In the genomic region with DNA sequence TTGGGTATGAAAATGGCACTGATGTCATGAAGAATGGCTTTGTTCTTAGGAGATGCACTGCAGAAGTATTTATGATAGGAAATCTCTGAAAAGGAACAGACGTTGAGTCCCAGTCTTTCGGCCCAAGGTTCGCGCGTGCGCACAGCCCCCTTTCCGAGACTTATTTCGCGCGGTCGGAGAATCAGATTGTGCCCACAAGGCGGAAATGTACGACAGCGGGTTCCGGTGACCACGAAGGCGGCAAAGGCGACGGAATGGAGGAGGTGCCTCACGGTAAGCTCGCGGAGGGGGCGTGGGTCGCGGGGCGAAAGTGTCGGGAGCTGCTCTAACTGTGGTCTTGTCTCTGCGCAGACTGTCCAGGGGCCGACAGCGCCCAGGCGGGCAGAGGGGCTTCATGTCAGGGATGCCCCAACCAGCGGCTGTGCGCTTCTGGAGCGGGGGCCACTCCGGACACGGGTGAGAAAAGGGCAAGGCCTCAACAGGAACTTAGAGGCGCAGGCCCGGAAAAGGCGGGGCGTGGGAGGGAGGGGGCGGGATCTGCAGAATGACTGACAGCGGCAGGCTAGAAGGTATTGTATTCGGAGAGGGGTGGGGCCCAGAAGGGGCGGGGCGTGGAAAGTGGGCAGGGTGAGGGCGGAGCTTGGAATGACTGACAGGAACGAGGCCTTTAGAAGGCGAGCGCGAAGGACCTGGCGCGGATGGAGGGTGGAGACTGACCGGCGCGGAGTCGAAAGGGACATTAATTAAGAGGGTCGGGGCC, we compare ENCODE assay signal across 1 cellular context.
TF ChIP-seq lines count a peak whose summit lies in the region.

A gene (plus strand): TSS at position 233 of the 760 bp plus-strand sequence. CDS start 22 bp downstream, at position 255.

TF ChIP-seq in WTC11, 78 proteins besides CTCF, POLR2A, EP300 and RAD21 (continued from another document and continues in another):
- TF ChIP-seq, protein P1, sequence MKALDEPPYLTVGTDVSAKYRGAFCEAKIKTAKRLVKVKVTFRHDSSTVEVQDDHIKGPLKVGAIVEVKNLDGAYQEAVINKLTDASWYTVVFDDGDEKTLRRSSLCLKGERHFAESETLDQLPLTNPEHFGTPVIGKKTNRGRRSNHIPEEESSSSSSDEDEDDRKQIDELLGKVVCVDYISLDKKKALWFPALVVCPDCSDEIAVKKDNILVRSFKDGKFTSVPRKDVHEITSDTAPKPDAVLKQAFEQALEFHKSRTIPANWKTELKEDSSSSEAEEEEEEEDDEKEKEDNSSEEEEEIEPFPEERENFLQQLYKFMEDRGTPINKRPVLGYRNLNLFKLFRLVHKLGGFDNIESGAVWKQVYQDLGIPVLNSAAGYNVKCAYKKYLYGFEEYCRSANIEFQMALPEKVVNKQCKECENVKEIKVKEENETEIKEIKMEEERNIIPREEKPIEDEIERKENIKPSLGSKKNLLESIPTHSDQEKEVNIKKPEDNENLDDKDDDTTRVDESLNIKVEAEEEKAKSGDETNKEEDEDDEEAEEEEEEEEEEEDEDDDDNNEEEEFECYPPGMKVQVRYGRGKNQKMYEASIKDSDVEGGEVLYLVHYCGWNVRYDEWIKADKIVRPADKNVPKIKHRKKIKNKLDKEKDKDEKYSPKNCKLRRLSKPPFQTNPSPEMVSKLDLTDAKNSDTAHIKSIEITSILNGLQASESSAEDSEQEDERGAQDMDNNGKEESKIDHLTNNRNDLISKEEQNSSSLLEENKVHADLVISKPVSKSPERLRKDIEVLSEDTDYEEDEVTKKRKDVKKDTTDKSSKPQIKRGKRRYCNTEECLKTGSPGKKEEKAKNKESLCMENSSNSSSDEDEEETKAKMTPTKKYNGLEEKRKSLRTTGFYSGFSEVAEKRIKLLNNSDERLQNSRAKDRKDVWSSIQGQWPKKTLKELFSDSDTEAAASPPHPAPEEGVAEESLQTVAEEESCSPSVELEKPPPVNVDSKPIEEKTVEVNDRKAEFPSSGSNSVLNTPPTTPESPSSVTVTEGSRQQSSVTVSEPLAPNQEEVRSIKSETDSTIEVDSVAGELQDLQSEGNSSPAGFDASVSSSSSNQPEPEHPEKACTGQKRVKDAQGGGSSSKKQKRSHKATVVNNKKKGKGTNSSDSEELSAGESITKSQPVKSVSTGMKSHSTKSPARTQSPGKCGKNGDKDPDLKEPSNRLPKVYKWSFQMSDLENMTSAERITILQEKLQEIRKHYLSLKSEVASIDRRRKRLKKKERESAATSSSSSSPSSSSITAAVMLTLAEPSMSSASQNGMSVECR (CRISPR knock-in tag; IDR thresholded peaks at IDR 0.05; ENCODE audit: borderline replicate concordance): peak; percentile 58; the same call in 1 of the 2 replicates
- no peak for TF ChIP-seq ZNF396 (CRISPR knock-in tag; IDR thresholded peaks at IDR 0.05; ENCODE audit: borderline replicate concordance)
- TF ChIP-seq, protein P2, sequence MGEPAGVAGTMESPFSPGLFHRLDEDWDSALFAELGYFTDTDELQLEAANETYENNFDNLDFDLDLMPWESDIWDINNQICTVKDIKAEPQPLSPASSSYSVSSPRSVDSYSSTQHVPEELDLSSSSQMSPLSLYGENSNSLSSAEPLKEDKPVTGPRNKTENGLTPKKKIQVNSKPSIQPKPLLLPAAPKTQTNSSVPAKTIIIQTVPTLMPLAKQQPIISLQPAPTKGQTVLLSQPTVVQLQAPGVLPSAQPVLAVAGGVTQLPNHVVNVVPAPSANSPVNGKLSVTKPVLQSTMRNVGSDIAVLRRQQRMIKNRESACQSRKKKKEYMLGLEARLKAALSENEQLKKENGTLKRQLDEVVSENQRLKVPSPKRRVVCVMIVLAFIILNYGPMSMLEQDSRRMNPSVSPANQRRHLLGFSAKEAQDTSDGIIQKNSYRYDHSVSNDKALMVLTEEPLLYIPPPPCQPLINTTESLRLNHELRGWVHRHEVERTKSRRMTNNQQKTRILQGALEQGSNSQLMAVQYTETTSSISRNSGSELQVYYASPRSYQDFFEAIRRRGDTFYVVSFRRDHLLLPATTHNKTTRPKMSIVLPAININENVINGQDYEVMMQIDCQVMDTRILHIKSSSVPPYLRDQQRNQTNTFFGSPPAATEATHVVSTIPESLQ (CRISPR knock-in tag; IDR thresholded peaks at IDR 0.05): no peak
- no peak for TF ChIP-seq ZBTB21 (CRISPR knock-in tag; IDR thresholded peaks at IDR 0.05; ENCODE audit: borderline replicate concordance)
- TF ChIP-seq JUN (CRISPR knock-in tag; IDR thresholded peaks at IDR 0.05): no peak
- TF ChIP-seq RELA (CRISPR knock-in tag; IDR thresholded peaks at IDR 0.05; ENCODE audit: borderline replicate concordance): no peak
- TF ChIP-seq, protein P3, sequence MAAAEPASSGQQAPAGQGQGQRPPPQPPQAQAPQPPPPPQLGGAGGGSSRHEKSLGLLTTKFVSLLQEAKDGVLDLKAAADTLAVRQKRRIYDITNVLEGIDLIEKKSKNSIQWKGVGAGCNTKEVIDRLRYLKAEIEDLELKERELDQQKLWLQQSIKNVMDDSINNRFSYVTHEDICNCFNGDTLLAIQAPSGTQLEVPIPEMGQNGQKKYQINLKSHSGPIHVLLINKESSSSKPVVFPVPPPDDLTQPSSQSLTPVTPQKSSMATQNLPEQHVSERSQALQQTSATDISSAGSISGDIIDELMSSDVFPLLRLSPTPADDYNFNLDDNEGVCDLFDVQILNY (CRISPR knock-in tag; IDR thresholded peaks at IDR 0.05): peak; percentile 85
- TF ChIP-seq, protein P4, sequence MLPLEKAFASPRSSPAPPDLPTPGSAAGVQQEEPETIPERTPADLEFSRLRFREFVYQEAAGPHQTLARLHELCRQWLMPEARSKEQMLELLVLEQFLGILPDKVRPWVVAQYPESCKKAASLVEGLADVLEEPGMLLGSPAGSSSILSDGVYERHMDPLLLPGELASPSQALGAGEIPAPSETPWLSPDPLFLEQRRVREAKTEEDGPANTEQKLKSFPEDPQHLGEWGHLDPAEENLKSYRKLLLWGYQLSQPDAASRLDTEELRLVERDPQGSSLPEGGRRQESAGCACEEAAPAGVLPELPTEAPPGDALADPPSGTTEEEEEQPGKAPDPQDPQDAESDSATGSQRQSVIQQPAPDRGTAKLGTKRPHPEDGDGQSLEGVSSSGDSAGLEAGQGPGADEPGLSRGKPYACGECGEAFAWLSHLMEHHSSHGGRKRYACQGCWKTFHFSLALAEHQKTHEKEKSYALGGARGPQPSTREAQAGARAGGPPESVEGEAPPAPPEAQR (CRISPR knock-in tag; IDR thresholded peaks at IDR 0.05): no peak
- TF ChIP-seq, protein P5, sequence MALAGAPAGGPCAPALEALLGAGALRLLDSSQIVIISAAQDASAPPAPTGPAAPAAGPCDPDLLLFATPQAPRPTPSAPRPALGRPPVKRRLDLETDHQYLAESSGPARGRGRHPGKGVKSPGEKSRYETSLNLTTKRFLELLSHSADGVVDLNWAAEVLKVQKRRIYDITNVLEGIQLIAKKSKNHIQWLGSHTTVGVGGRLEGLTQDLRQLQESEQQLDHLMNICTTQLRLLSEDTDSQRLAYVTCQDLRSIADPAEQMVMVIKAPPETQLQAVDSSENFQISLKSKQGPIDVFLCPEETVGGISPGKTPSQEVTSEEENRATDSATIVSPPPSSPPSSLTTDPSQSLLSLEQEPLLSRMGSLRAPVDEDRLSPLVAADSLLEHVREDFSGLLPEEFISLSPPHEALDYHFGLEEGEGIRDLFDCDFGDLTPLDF (CRISPR knock-in tag; IDR thresholded peaks at IDR 0.05): no peak
- TF ChIP-seq ZNF317 (CRISPR knock-in tag; IDR thresholded peaks at IDR 0.05; ENCODE audit: borderline replicate concordance, low read depth): no peak
- TF ChIP-seq NFE2L1 (CRISPR knock-in tag; IDR thresholded peaks at IDR 0.05): peak; percentile 81; the same call in 1 of the 2 replicates
- TF ChIP-seq, protein P6, sequence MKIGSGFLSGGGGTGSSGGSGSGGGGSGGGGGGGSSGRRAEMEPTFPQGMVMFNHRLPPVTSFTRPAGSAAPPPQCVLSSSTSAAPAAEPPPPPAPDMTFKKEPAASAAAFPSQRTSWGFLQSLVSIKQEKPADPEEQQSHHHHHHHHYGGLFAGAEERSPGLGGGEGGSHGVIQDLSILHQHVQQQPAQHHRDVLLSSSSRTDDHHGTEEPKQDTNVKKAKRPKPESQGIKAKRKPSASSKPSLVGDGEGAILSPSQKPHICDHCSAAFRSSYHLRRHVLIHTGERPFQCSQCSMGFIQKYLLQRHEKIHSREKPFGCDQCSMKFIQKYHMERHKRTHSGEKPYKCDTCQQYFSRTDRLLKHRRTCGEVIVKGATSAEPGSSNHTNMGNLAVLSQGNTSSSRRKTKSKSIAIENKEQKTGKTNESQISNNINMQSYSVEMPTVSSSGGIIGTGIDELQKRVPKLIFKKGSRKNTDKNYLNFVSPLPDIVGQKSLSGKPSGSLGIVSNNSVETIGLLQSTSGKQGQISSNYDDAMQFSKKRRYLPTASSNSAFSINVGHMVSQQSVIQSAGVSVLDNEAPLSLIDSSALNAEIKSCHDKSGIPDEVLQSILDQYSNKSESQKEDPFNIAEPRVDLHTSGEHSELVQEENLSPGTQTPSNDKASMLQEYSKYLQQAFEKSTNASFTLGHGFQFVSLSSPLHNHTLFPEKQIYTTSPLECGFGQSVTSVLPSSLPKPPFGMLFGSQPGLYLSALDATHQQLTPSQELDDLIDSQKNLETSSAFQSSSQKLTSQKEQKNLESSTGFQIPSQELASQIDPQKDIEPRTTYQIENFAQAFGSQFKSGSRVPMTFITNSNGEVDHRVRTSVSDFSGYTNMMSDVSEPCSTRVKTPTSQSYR (CRISPR knock-in tag; IDR thresholded peaks at IDR 0.05): no peak
- no peak for TF ChIP-seq TCF7 (CRISPR knock-in tag; IDR thresholded peaks at IDR 0.05; ENCODE audit: low read depth)
- no peak for TF ChIP-seq NR2C2 (CRISPR knock-in tag; IDR thresholded peaks at IDR 0.05)
- TF ChIP-seq, protein P7, sequence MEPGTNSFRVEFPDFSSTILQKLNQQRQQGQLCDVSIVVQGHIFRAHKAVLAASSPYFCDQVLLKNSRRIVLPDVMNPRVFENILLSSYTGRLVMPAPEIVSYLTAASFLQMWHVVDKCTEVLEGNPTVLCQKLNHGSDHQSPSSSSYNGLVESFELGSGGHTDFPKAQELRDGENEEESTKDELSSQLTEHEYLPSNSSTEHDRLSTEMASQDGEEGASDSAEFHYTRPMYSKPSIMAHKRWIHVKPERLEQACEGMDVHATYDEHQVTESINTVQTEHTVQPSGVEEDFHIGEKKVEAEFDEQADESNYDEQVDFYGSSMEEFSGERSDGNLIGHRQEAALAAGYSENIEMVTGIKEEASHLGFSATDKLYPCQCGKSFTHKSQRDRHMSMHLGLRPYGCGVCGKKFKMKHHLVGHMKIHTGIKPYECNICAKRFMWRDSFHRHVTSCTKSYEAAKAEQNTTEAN (CRISPR knock-in tag; IDR thresholded peaks at IDR 0.05): peak; percentile 69; the same call in 1 of the 2 replicates
- TF ChIP-seq, protein P8, sequence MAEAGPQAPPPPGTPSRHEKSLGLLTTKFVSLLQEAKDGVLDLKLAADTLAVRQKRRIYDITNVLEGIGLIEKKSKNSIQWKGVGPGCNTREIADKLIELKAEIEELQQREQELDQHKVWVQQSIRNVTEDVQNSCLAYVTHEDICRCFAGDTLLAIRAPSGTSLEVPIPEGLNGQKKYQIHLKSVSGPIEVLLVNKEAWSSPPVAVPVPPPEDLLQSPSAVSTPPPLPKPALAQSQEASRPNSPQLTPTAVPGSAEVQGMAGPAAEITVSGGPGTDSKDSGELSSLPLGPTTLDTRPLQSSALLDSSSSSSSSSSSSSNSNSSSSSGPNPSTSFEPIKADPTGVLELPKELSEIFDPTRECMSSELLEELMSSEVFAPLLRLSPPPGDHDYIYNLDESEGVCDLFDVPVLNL (CRISPR knock-in tag; IDR thresholded peaks at IDR 0.05; ENCODE audit: borderline replicate concordance, low read depth): no peak
- TF ChIP-seq ZNF263 (CRISPR knock-in tag; IDR thresholded peaks at IDR 0.05; ENCODE audit: low read depth): no peak
- TF ChIP-seq, protein P9, sequence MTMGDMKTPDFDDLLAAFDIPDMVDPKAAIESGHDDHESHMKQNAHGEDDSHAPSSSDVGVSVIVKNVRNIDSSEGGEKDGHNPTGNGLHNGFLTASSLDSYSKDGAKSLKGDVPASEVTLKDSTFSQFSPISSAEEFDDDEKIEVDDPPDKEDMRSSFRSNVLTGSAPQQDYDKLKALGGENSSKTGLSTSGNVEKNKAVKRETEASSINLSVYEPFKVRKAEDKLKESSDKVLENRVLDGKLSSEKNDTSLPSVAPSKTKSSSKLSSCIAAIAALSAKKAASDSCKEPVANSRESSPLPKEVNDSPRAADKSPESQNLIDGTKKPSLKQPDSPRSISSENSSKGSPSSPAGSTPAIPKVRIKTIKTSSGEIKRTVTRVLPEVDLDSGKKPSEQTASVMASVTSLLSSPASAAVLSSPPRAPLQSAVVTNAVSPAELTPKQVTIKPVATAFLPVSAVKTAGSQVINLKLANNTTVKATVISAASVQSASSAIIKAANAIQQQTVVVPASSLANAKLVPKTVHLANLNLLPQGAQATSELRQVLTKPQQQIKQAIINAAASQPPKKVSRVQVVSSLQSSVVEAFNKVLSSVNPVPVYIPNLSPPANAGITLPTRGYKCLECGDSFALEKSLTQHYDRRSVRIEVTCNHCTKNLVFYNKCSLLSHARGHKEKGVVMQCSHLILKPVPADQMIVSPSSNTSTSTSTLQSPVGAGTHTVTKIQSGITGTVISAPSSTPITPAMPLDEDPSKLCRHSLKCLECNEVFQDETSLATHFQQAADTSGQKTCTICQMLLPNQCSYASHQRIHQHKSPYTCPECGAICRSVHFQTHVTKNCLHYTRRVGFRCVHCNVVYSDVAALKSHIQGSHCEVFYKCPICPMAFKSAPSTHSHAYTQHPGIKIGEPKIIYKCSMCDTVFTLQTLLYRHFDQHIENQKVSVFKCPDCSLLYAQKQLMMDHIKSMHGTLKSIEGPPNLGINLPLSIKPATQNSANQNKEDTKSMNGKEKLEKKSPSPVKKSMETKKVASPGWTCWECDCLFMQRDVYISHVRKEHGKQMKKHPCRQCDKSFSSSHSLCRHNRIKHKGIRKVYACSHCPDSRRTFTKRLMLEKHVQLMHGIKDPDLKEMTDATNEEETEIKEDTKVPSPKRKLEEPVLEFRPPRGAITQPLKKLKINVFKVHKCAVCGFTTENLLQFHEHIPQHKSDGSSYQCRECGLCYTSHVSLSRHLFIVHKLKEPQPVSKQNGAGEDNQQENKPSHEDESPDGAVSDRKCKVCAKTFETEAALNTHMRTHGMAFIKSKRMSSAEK (CRISPR knock-in tag; IDR thresholded peaks at IDR 0.05; ENCODE audit: borderline replicate concordance): peak; percentile 55; the same call in 1 of the 2 replicates
- no peak for TF ChIP-seq ESRRA (CRISPR knock-in tag; IDR thresholded peaks at IDR 0.05; ENCODE audit: borderline replicate concordance)
- TF ChIP-seq CBFB (CRISPR knock-in tag; IDR thresholded peaks at IDR 0.05; ENCODE audit: low read depth): no peak
- TF ChIP-seq, protein P10, sequence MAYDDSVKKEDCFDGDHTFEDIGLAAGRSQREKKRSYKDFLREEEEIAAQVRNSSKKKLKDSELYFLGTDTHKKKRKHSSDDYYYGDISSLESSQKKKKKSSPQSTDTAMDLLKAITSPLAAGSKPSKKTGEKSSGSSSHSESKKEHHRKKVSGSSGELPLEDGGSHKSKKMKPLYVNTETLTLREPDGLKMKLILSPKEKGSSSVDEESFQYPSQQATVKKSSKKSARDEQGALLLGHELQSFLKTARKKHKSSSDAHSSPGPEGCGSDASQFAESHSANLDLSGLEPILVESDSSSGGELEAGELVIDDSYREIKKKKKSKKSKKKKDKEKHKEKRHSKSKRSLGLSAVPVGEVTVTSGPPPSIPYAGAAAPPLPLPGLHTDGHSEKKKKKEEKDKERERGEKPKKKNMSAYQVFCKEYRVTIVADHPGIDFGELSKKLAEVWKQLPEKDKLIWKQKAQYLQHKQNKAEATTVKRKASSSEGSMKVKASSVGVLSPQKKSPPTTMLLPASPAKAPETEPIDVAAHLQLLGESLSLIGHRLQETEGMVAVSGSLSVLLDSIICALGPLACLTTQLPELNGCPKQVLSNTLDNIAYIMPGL (CRISPR knock-in tag; IDR thresholded peaks at IDR 0.05): no peak
- TF ChIP-seq NR1H2 (CRISPR knock-in tag; IDR thresholded peaks at IDR 0.05): no peak
- TF ChIP-seq ETV6 (CRISPR knock-in tag; IDR thresholded peaks at IDR 0.05): 0 out of 2 replicates have a peak, but pooled peaks have one; percentile 20
